In the genomic region with DNA sequence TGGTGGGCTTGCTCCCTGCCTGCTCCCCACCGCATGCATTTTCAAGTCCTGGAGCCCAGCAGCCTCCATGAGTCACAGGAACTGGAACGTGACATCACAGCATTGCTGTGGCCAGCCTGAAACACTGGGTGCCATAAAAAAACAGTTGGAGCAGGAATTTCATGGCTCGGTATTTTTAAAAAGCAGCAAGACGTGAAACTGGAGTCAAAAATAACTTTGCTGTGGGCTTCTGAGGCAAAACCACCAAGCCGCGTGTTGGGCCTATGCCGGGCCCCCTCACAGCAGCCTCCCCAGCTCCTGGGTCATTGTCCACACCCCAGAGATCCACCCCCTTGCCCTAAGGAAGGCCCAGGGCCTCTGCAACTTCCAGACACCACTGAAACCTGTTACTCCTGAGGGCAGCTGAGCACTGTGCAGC, we compare ENCODE assay signal across 12 cellular contexts. TPM values are rescaled to one million over a fixed set of nuclear protein-coding genes. Genes with fewer than 3 reads are reported as not detected.
DNase-seq lines count a peak whose midpoint lies in the region; ATAC-seq, FAIRE-seq and TF ChIP-seq lines count a peak whose summit lies in the region.
"Had no signal": no experiment of that assay in that cellular context is flagged by ENCODE, and none has a peak within 500 bp of the region (broad histone marks: within the 10 kb centered on the region; RNA-seq: fewer than 3 reads in every experiment).

No MANE protein-coding gene starts in this region.

- no peaks in the 10 kb centered on the region for H4K20me1 ChIP-seq in fibroblast of lung (ENCODE audit: control insufficient read depth, extremely low read depth, insufficient read depth, low read length)
- H4K20me1 ChIP-seq in osteoblast (ENCODE audit: insufficient read depth, low read length) = no peaks in the 10 kb centered on the region

- DNase-seq in AG09319 (ENCODE audit: extremely low read depth, low read depth) (peak; percentile 34), RCC 7860 (ENCODE audit: low spot score) (peak; percentile 84), fibroblast of lung (ENCODE audit: low read depth in 2 of 2) (peak; percentile 83 to 96), osteoblast (ENCODE audit: insufficient read length, low spot score, missing footprints) (peak; percentile 94), NCI-H510A (lab: John Stamatoyannopoulos, UW) (no peak), GM13976 (ENCODE audit: low spot score) (no peak), NAMALWA (ENCODE audit: low spot score) (no peak)
- DNase-seq: activated T-cell treated with anti-CD3 and anti-CD28 coated beads, Interleukin-2, amount 50 U/mL, for 48 hours; DMS153; NCI-H526 treated with DMSO at 0.1 percent for 48 hours had no signal

- H2AFZ ChIP-seq in fibroblast of lung (ENCODE audit: low read length) = peak overlapping the region; percentile 20
- peak overlapping the region; percentile 3 for H2AFZ ChIP-seq in osteoblast (ENCODE audit: low read length)

- H3K36me3 ChIP-seq in fibroblast of lung (ENCODE audit: control insufficient read depth, insufficient read depth, low read length) (no peaks in the 10 kb centered on the region), osteoblast (ENCODE audit: insufficient read depth, low read length) (no peaks in the 10 kb centered on the region)

- peak; percentile 89 for FAIRE-seq in RCC 7860 (lab: Jason Lieb, UNC)

- in situ Hi-C loops in GM13976 (cut with MboI; ENCODE audit: low sequenced_read_pairs, unreplicated experiment) = no loop called here

- peaks cover 49% of the 10 kb centered on the region for H3K4me1 ChIP-seq in fibroblast of lung (ENCODE audit: control insufficient read depth, extremely low read depth, insufficient read depth, low read length)
- H3K4me1 ChIP-seq in osteoblast (ENCODE audit: insufficient read depth, low read length) = peaks cover 68% of the 10 kb centered on the region

- peak overlapping the region; percentile 17 for H3K4me2 ChIP-seq in fibroblast of lung (ENCODE audit: extremely low read depth, insufficient read depth, low read length)
- H3K4me2 ChIP-seq in osteoblast (ENCODE audit: insufficient read depth, low read length) = peak overlapping the region; percentile 41

- TF ChIP-seq CTCF in AG09319 (IDR thresholded peaks at IDR 0.05; ENCODE audit: low read depth, low read length) = no peak
- no peak for TF ChIP-seq CTCF in fibroblast of lung (conservative IDR thresholded peaks at IDR 0.05 in 1 of 2, IDR thresholded peaks at IDR 0.05 in 1 of 2; ENCODE audit: low read depth in 1 of 2, low read length in 2 of 2)
- TF ChIP-seq CTCF in osteoblast (IDR thresholded peaks at IDR 0.05; ENCODE audit: extremely low read depth, low read depth, low read length) = no peak
- TF ChIP-seq CTCF in GM13976 (IDR thresholded peaks at IDR 0.05; ENCODE audit: borderline replicate concordance, control extremely low read depth, extremely low read depth, insufficient read depth, missing control alignments) = no peak

- H3K4me3 ChIP-seq in fibroblast of lung (replicated peaks in 1 of 4; ENCODE audit: control extremely low read depth in 1 of 4, insufficient read depth in 1 of 4, low read depth in 3 of 4, low read length in 4 of 4) (no peak overlapping the region), osteoblast (ENCODE audit: insufficient read depth, low read length) (no peak overlapping the region)

- H3K9me3 ChIP-seq in fibroblast of lung (ENCODE audit: control insufficient read depth, insufficient read depth, low read depth, low read length) (no peaks in the 10 kb centered on the region), osteoblast (ENCODE audit: low read depth, low read length) (no peaks in the 10 kb centered on the region)

- H3K27ac ChIP-seq in fibroblast of lung (ENCODE audit: insufficient read depth, low read length) (peak overlapping the region; percentile 88), osteoblast (ENCODE audit: low read depth, low read length) (peak overlapping the region; percentile 97)

- H3K27me3 ChIP-seq in fibroblast of lung (ENCODE audit: control insufficient read depth, insufficient read depth, low read length) = no peaks in the 10 kb centered on the region
- no peaks in the 10 kb centered on the region for H3K27me3 ChIP-seq in osteoblast (ENCODE audit: insufficient read depth, low read length)

- H3K79me2 ChIP-seq in fibroblast of lung (ENCODE audit: control insufficient read depth, insufficient read depth, low read length) (no peaks in the 10 kb centered on the region), osteoblast (ENCODE audit: insufficient read depth, low read length) (no peaks in the 10 kb centered on the region)

- ATAC-seq in HG02759 (IDR thresholded peaks at IDR 0.05; ENCODE audit: unreplicated experiment) = no peak
- ATAC-seq: stimulated activated effector memory CD8-positive, alpha-beta T cell treated with anti-CD3 and anti-CD28 coated beads, Interleukin-12 subunit alpha, Interleukin-12 subunit beta, amount 100 ng/mL, for 72 hours had no signal

- H3K9ac ChIP-seq in fibroblast of lung (ENCODE audit: insufficient read depth, low read length) = peak overlapping the region; percentile 17

RNA-seq across cellular contexts. Expression of a gene that starts 33.8 kb away (rescaled TPM):
- 5.4 and 5.6 TPM in 2 replicates for total RNA-seq in fibroblast of lung
- polyA plus RNA-seq in fibroblast of lung = 23.7 and 26.5 TPM in 2 replicates
- polyA plus RNA-seq in fibroblast of lung (2012) = 15.2 and 16.3 TPM in 2 replicates
- 58.6 and 71.0 TPM in 2 replicates for polyA minus RNA-seq in fibroblast of lung (ENCODE audit: low replicate concordance)
- 12.7 and 13.8 TPM in 2 replicates for total RNA-seq in osteoblast

Comparison
In these comparisons a context has a peak if more than half of its experiments do, and no peak if none do; other contexts are left out.
1. DNase-seq: peak in AG09319 (single experiment), RCC 7860 (single experiment), fibroblast of lung (2 of 2) and osteoblast (single experiment); none in NCI-H510A (single experiment), GM13976 (single experiment) and NAMALWA (single experiment).